1 cellular context compared by ENCODE assay signal in genomic region chr13:49319555-49320350, GRCh38.
TF ChIP-seq lines count a peak whose summit lies in the region.

No MANE protein-coding gene starts in this region.

TF ChIP-seq in SK-N-SH treated with all-trans-retinoic acid at 6 μM for 48 hours, 23 proteins besides CTCF, POLR2A, EP300 and RAD21 (continued from another document):
- TF ChIP-seq GLIS3 (CRISPR knock-in tag; IDR thresholded peaks at IDR 0.05), result no peak
- no peak for TF ChIP-seq SNAI2 (CRISPR knock-in tag; IDR thresholded peaks at IDR 0.05)
- no peak for TF ChIP-seq CREB5 (CRISPR knock-in tag; IDR thresholded peaks at IDR 0.05; ENCODE audit: low read depth)
- no peak for TF ChIP-seq ZNF8 (CRISPR knock-in tag; IDR thresholded peaks at IDR 0.05)
- no peak for TF ChIP-seq CSRNP3 (CRISPR knock-in tag; IDR thresholded peaks at IDR 0.05)
- no peak for TF ChIP-seq ISL1 (CRISPR knock-in tag; IDR thresholded peaks at IDR 0.05)
